Comparison of ENCODE assay signal across 8 cellular contexts in genomic region chr17:79005063-79005861, GRCh38. TPM values are rescaled to one million over a fixed set of nuclear protein-coding genes. Genes with fewer than 3 reads are reported as not detected.
DNase-seq lines count a peak whose midpoint lies in the region; ATAC-seq and TF ChIP-seq lines count a peak whose summit lies in the region.

No MANE protein-coding gene starts in this region.

- H3K4me1 ChIP-seq in breast epithelium = peaks cover 17 to 21% of the 10 kb centered on the region in 2 donors

- TF ChIP-seq POLR2A in breast epithelium (IDR thresholded peaks at IDR 0.05) (no peak), GM18505 (IDR thresholded peaks at IDR 0.05; ENCODE audit: borderline replicate concordance, extremely low read depth, insufficient read depth, insufficient read length) (no peak)

- H3K27ac ChIP-seq in breast epithelium (peak overlapping the region; percentile 89 to 96), brain microvascular endothelial cell (no peak overlapping the region)

- H3K4me3 ChIP-seq in breast epithelium = peak overlapping the region in 2 of 3 donors; percentile 7 to 19
- no peak overlapping the region for H3K4me3 ChIP-seq in brain microvascular endothelial cell (ENCODE audit: low read depth, low read length)

- no peaks in the 10 kb centered on the region for H3K36me3 ChIP-seq in breast epithelium
- peaks cover 4% of the 10 kb centered on the region for H3K36me3 ChIP-seq in brain microvascular endothelial cell (replicated peaks)

- no peak for TF ChIP-seq CTCF in breast epithelium (IDR thresholded peaks at IDR 0.05)
- no peak for TF ChIP-seq CTCF in omental fat pad (IDR thresholded peaks at IDR 0.05)
- no peak for TF ChIP-seq CTCF in brain microvascular endothelial cell (IDR thresholded peaks at IDR 0.05; ENCODE audit: low read depth, low read length, missing control alignments)

- H3K9me3 ChIP-seq in breast epithelium = no peaks in the 10 kb centered on the region

- in situ Hi-C loops in brain microvascular endothelial cell (cut with HindIII; ENCODE audit: low pct_ligation_motif_present, low sequenced_read_pairs) = no loop called here

- intact Hi-C loops in breast epithelium (cut with DNase I; ENCODE audit: low total_unique reads) = no loop called here

- DNase-seq in DMS79 (lab: John Stamatoyannopoulos, UW) = peak; percentile 73
- peak; percentile 93 to 97 for DNase-seq in NCI-H2081 (lab: John Stamatoyannopoulos, UW)
- peak; percentile 71 to 78 for DNase-seq in breast epithelium (ENCODE audit: low spot score in 2 of 2)
- DNase-seq in omental fat pad (ENCODE audit: low spot score) = peak; percentile 19
- DNase-seq in medulla oblongata (ENCODE audit: extremely low spot score) = no peak
- DNase-seq in anterior cingulate cortex (lab: John Stamatoyannopoulos, UW) = no peak
- DNase-seq in brain microvascular endothelial cell = no peak

- H3K27me3 ChIP-seq in breast epithelium = no peaks in the 10 kb centered on the region
- no peaks in the 10 kb centered on the region for H3K27me3 ChIP-seq in brain microvascular endothelial cell (replicated peaks)

- ATAC-seq in omental fat pad (ENCODE audit: low FRiP score) = no peak
- ATAC-seq in GM18505 (IDR thresholded peaks at IDR 0.05; ENCODE audit: unreplicated experiment) = no peak

RNA-seq across cellular contexts. Expression of gene CANT1, which starts 4.3 kb away (rescaled TPM):
- total RNA-seq in breast epithelium = 10 to 100 TPM; 26.1 to 48.1 (median 41.0) TPM
- 10 to 100 TPM; 24.0 to 34.8 (median 30.3) TPM for total RNA-seq in omental fat pad

RNA-seq across cellular contexts. Expression of gene C1QTNF1, which starts 18.7 kb away (rescaled TPM):
- total RNA-seq in breast epithelium (100 to 1,000 TPM in 1 of 3 donors, 10 to 100 TPM in 2; 54.0 to 326 (median 61.9) TPM), omental fat pad (100 to 1,000 TPM; 110 to 438 (median 388) TPM)

RNA-seq across cellular contexts. Expression of gene LGALS3BP, which starts 25.5 kb away (rescaled TPM):
- 100 to 1,000 TPM; 192 to 532 (median 206) TPM for total RNA-seq in breast epithelium
- total RNA-seq in omental fat pad = 100 to 1,000 TPM; 325 to 516 (median 441) TPM

Comparison
In these comparisons a context has a peak if more than half of its experiments do, and no peak if none do; other contexts are left out.
1. DNase-seq: peak in DMS79 (single experiment), NCI-H2081 (2 of 2), breast epithelium (2 of 2) and omental fat pad (single experiment); none in medulla oblongata (single experiment), anterior cingulate cortex (0 of 58) and brain microvascular endothelial cell (single experiment).